ENCODE assay signal across 8 cellular contexts in the genomic region with DNA sequence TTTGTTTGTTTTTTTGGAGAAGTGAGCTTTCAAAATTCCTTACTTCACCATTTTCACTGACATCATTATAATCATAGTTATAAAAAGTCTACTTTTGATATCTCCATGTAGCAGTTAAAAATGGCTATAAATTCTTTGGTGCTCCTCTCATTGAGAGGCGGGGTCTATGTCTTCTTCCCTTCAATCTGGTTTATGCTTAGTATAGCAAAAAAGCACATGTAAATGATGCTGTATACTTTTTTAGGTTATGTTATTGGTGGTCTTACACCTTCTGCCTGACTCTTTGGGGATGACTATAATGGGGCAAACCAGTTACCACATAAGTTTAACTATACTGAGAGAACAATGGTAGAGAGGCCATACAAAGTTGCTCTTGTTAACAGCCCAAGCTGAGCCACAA.
"Had no signal": no experiment of that assay in that cellular context is flagged by ENCODE, and none has a peak within 500 bp of the region (broad histone marks: within the 10 kb centered on the region; RNA-seq: fewer than 3 reads in every experiment).

No MANE protein-coding gene starts in this region.

- ATAC-seq: GM12878 had no signal

- FAIRE-seq: G401.6, GM12878, GM12891, GM12892, GM18507, GM19239 had no signal

- DNase-seq: GDM1, GF-D8 had no signal

- H3K4me3 ChIP-seq: GM12878 had no signal
